1 cellular context compared by ENCODE assay signal in genomic region chr2:73215254-73215653, GRCh38.
TF ChIP-seq lines count a peak whose summit lies in the region.

No MANE protein-coding gene starts in this region.

TF ChIP-seq in K562, 482 proteins besides CTCF, POLR2A, EP300 and RAD21:
- TF ChIP-seq ZNF717 (CRISPR knock-in tag; IDR thresholded peaks at IDR 0.05), result no peak
- TF ChIP-seq MAFF (IDR thresholded peaks at IDR 0.05; ENCODE audit: low read length), result no peak
- no peak for TF ChIP-seq TRIM25 (IDR thresholded peaks at IDR 0.05; ENCODE audit: borderline replicate concordance)
